ENCODE assay signal across 1 cellular context in genomic region chr17:40331743-40332641, GRCh38.
TF ChIP-seq lines count a peak whose summit lies in the region.

No MANE protein-coding gene starts in this region.

TF ChIP-seq in SK-N-SH, 30 proteins besides CTCF, POLR2A, EP300 and RAD21 (continued from another document):
- TF ChIP-seq PBX3 (IDR thresholded peaks at IDR 0.05) (peak; percentile 58), GABPA (IDR thresholded peaks at IDR 0.05; ENCODE audit: low read depth) (no peak), GATA2 (CRISPR knock-in tag; IDR thresholded peaks at IDR 0.05) (peak; percentile 55; the same call in 1 of the 2 replicates), YY1 (IDR thresholded peaks at IDR 0.05; ENCODE audit: low read depth) (no peak), RCOR1 (IDR thresholded peaks at IDR 0.05; ENCODE audit: low read length) (peak; percentile 83), RFX5 (IDR thresholded peaks at IDR 0.05; ENCODE audit: low read length) (no peak), IRF3 (IDR thresholded peaks at IDR 0.05; ENCODE audit: low read depth, low read length) (no peak), TAF1 (IDR thresholded peaks at IDR 0.05; ENCODE audit: borderline replicate concordance, low read depth, low read length) (no peak), ELF1 (IDR thresholded peaks at IDR 0.05) (0 out of 2 replicates have a peak, but pooled peaks have one; percentile 35), MXI1 (IDR thresholded peaks at IDR 0.05; ENCODE audit: low read depth, low read length) (peak; percentile 83), NFIC (IDR thresholded peaks at IDR 0.05; ENCODE audit: borderline replicate concordance) (peak; percentile 99), NRF1 (IDR thresholded peaks at IDR 0.05; ENCODE audit: low read depth, low read length) (no peak), FOXM1 (IDR thresholded peaks at IDR 0.05; ENCODE audit: low read depth) (peak; percentile 40; the same call in 1 of the 2 replicates), ZBTB33 (IDR thresholded peaks at IDR 0.05; ENCODE audit: borderline replicate concordance, low read depth) (no peak), MEF2A (IDR thresholded peaks at IDR 0.05; ENCODE audit: borderline replicate concordance, low read depth) (no peak), USF2 (IDR thresholded peaks at IDR 0.05; ENCODE audit: borderline replicate concordance, low read depth, low read length) (no peak), POLR2AphosphoS5 (IDR thresholded peaks at IDR 0.05; ENCODE audit: low read depth, low read length) (peak; percentile 72; the same call in 1 of the 2 replicates), CHD2 (IDR thresholded peaks at IDR 0.05; ENCODE audit: low read length, partially characterized antibody) (peak; percentile 67), FOSL2 (IDR thresholded peaks at IDR 0.05; ENCODE audit: borderline replicate concordance, low read depth) (no peak), SIN3A (IDR thresholded peaks at IDR 0.05; ENCODE audit: borderline replicate concordance, low read depth, low read length) (peak; percentile 57; the same call in 1 of the 2 replicates)
